ENCODE assay signal across 9 cellular contexts in the genomic region with DNA sequence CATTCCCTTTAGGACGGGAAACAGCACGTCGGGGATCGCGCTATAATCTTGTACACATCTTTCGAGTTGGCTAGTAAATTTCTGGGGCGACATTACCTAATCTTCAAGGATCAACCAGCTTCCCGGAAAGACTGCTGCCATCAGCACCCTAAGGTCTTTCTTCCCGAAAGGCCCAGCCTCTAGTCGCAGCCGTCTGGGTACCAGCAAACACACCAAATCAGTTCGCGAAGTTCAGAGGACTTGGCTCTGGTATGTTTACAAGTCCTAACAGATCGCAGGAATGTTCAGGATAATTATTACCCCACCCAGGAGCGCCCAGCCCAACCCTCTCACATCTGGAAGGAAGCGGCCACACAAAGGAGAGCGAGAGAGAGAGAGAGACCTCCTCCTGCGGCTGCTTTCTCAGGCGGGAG.
DNase-seq lines count a peak whose midpoint lies in the region; ATAC-seq and TF ChIP-seq lines count a peak whose summit lies in the region.
"Had no signal": no experiment of that assay in that cellular context is flagged by ENCODE, and none has a peak within 500 bp of the region (broad histone marks: within the 10 kb centered on the region; RNA-seq: fewer than 3 reads in every experiment).

No MANE protein-coding gene starts in this region.

- no peak overlapping the region for H3K27ac Mint-ChIP-seq in T-cell
- H3K27ac Mint-ChIP-seq: activated CD8-positive, alpha-beta T cell treated with anti-CD3 and anti-CD28 coated beads, Interleukin-2, amount 10 ng/mL, durations not matched to agents 7 days and 5 days had no signal

- peaks cover 7 to 8% (median 8%) of the 10 kb centered on the region in 3 donors for H3K4me1 Mint-ChIP-seq in T-cell

- H3K4me3 Mint-ChIP-seq in T-cell, result peak overlapping the region in 1 of 3 donors; percentile 34
- H3K4me3 Mint-ChIP-seq: activated CD8-positive, alpha-beta T cell treated with anti-CD3 and anti-CD28 coated beads, Interleukin-2, amount 10 ng/mL, durations not matched to agents 7 days and 5 days had no signal

- H3K4me3 ChIP-seq in SK-N-SH (ENCODE audit: low read depth in 2 of 2, low read length in 1 of 2), result peak overlapping the region in 1 of 2 experiments; percentile 1; a peak in 1 of 4 replicates
- peak overlapping the region; percentile 46 for H3K4me3 ChIP-seq in epithelial cell of proximal tubule (ENCODE audit: low read depth, low read length)
- H3K4me3 ChIP-seq in lung, result peak overlapping the region; percentile 24
- peak overlapping the region; percentile 60 for H3K4me3 ChIP-seq in upper lobe of right lung

- H3K36me3 ChIP-seq in SK-N-SH (replicated peaks in 1 of 2; ENCODE audit: control insufficient read depth in 1 of 2, insufficient read depth in 2 of 2, low read length in 1 of 2) (no peaks in the 10 kb centered on the region), lung (ENCODE audit: control insufficient read depth in 2 of 2, insufficient read depth in 2 of 2, low read length in 2 of 2) (no peaks in the 10 kb centered on the region), upper lobe of right lung (no peaks in the 10 kb centered on the region)

- H3K4me1 ChIP-seq in SK-N-SH (ENCODE audit: control insufficient read depth in 1 of 2, insufficient read depth in 2 of 2, low read depth in 1 of 2, low read length in 1 of 2) (peaks cover 0 to 3% of the 10 kb centered on the region in 2 experiments; a peak in 2 of 4 replicates), lung (ENCODE audit: control insufficient read depth in 2 of 2, insufficient read depth in 2 of 2, low read length in 2 of 2) (peaks cover 0 to 12% of the 10 kb centered on the region in 2 donors), upper lobe of right lung (peaks cover 4% of the 10 kb centered on the region)

- peak; percentile 31 for DNase-seq in SK-N-SH
- DNase-seq in epithelial cell of proximal tubule (ENCODE audit: low read depth), result peak; percentile 13
- no peak for DNase-seq in lung (ENCODE audit: low spot score)
- DNase-seq in upper lobe of right lung, result no peak
- no peak for DNase-seq in T-cell
- no peak for DNase-seq in A172 (ENCODE audit: low spot score)
- DNase-seq: activated CD8-positive, alpha-beta T cell treated with anti-CD3 and anti-CD28 coated beads, Interleukin-2, amount 10 ng/mL, durations not matched to agents 7 days and 5 days had no signal

- no peak for TF ChIP-seq RAD21 in SK-N-SH (IDR thresholded peaks at IDR 0.05; ENCODE audit: low read length)

- H3K9me3 Mint-ChIP-seq in T-cell, result no peaks in the 10 kb centered on the region

- no peaks in the 10 kb centered on the region for H4K20me1 ChIP-seq in SK-N-SH (ENCODE audit: insufficient read depth)

- 19% methylated on average over 18 of the region's 19 CpGs for WGBS in SK-N-SH (ENCODE audit: low lambda C conversion rate)
- 13% methylated on average over 19 of the region's 19 CpGs for WGBS in lung, 2 donors

- intact Hi-C loops in upper lobe of right lung (cut with DNase I), result no loop called here

- no peak overlapping the region for H3K4me2 ChIP-seq in SK-N-SH

- no peaks in the 10 kb centered on the region for H3K36me3 Mint-ChIP-seq in T-cell

- H3K27me3 ChIP-seq in SK-N-SH (ENCODE audit: insufficient read depth) (peaks cover 10% of the 10 kb centered on the region), lung (ENCODE audit: control insufficient read depth, insufficient read depth) (peaks cover 10% of the 10 kb centered on the region), upper lobe of right lung (peaks cover 12% of the 10 kb centered on the region)

- ATAC-seq in SK-N-SH treated with all-trans-retinoic acid at 6 μM for 48 hours, result no peak
- no peak for ATAC-seq in lung (ENCODE audit: insufficient read depth, low FRiP score)
- peak; percentile 31 for ATAC-seq in upper lobe of right lung
- ATAC-seq in GM21786 (IDR thresholded peaks at IDR 0.05; ENCODE audit: unreplicated experiment), result no peak
- ATAC-seq in T-cell (replicated peaks in 1 of 4), result no peak
- ATAC-seq: activated CD8-positive, alpha-beta T cell treated with anti-CD3 and anti-CD28 coated beads, Interleukin-2, amount 10 ng/mL, durations not matched to agents 7 days and 5 days had no signal

- H3K27ac ChIP-seq in SK-N-SH (ENCODE audit: low read depth in 2 of 2, low read length in 1 of 2) (no peak overlapping the region), lung (ENCODE audit: low read depth in 1 of 2, low read length in 1 of 2) (peak overlapping the region in 1 of 2 donors; percentile 7), upper lobe of right lung (peak overlapping the region; percentile 81)

- no peak for TF ChIP-seq EP300 in SK-N-SH (IDR thresholded peaks at IDR 0.05; ENCODE audit: borderline replicate concordance in 1 of 2, low read depth in 1 of 2, low read length in 1 of 2)

- POLR2A ChIA-PET in SK-N-SH (lab: Yijun Ruan, JAX), result no interaction called here
- POLR2A ChIA-PET in T-cell (lab: Charles Lee), result no interaction called here

- no peaks in the 10 kb centered on the region for H3K9me2 ChIP-seq in SK-N-SH

- H3F3A ChIP-seq in SK-N-SH (replicated peaks; ENCODE audit: insufficient read depth), result no peaks in the 10 kb centered on the region

- H3K79me2 ChIP-seq in SK-N-SH (ENCODE audit: insufficient read depth), result no peaks in the 10 kb centered on the region

- no peak for TF ChIP-seq CTCF in SK-N-SH (IDR thresholded peaks at IDR 0.05)
- no peak for TF ChIP-seq CTCF in epithelial cell of proximal tubule (conservative IDR thresholded peaks at IDR 0.05; ENCODE audit: low read depth, low read length)
- no peak for TF ChIP-seq CTCF in lung (IDR thresholded peaks at IDR 0.05; ENCODE audit: control extremely low read depth, extremely low read depth)
- TF ChIP-seq CTCF in upper lobe of right lung (IDR thresholded peaks at IDR 0.05), result no peak

- CTCF ChIA-PET in SK-N-SH (lab: Yijun Ruan, JAX), result interaction anchor here (1.5 kb wide), 1 partner anchor 150 kb away, joined by 4 read pairs; no protein-coding TSS in a partner anchor
- CTCF ChIA-PET in T-cell (lab: Charles Lee), result no interaction called here

- no peak overlapping the region for H2AFZ ChIP-seq in SK-N-SH (ENCODE audit: low read depth)

- no peaks in the 10 kb centered on the region for H3K9me3 ChIP-seq in SK-N-SH
- H3K9me3 ChIP-seq in lung (ENCODE audit: control insufficient read depth in 2 of 2, insufficient read depth in 1 of 2, low read length in 1 of 2), result peaks cover 0 to 2% of the 10 kb centered on the region in 2 donors
- H3K9me3 ChIP-seq in upper lobe of right lung, result no peaks in the 10 kb centered on the region

- no peak overlapping the region for H3K9ac ChIP-seq in SK-N-SH

- H3K27me3 Mint-ChIP-seq in T-cell, result peaks cover 35 to 38% of the 10 kb centered on the region in 2 donors

TF ChIP-seq in SK-N-SH, 30 proteins besides CTCF, POLR2A, EP300 and RAD21 (continues in another document):
- no peak for TF ChIP-seq MXI1 (IDR thresholded peaks at IDR 0.05; ENCODE audit: low read depth, low read length)
- no peak for TF ChIP-seq FOXJ3 (CRISPR knock-in tag; IDR thresholded peaks at IDR 0.05)
- no peak for TF ChIP-seq RXRA (IDR thresholded peaks at IDR 0.05; ENCODE audit: borderline replicate concordance, low read depth)
- TF ChIP-seq NFIC (IDR thresholded peaks at IDR 0.05; ENCODE audit: borderline replicate concordance), result no peak
- TF ChIP-seq FOSL2 (IDR thresholded peaks at IDR 0.05; ENCODE audit: borderline replicate concordance, low read depth), result no peak
- no peak for TF ChIP-seq ELF1 (IDR thresholded peaks at IDR 0.05)
- no peak for TF ChIP-seq POLR2AphosphoS5 (IDR thresholded peaks at IDR 0.05; ENCODE audit: low read depth, low read length)
- no peak for TF ChIP-seq TEAD4 (IDR thresholded peaks at IDR 0.05; ENCODE audit: borderline replicate concordance, insufficient read depth)

TF ChIP-seq in SK-N-SH treated with all-trans-retinoic acid at 6 μM for 48 hours, 23 proteins besides CTCF, POLR2A, EP300 and RAD21:
- TF ChIP-seq ZNF8 (CRISPR knock-in tag; IDR thresholded peaks at IDR 0.05) (no peak), TOX (CRISPR knock-in tag; IDR thresholded peaks at IDR 0.05; ENCODE audit: borderline replicate concordance) (no peak), TCF4 (CRISPR knock-in tag; IDR thresholded peaks at IDR 0.05; ENCODE audit: borderline replicate concordance) (no peak), BACH2 (CRISPR knock-in tag; IDR thresholded peaks at IDR 0.05; ENCODE audit: borderline replicate concordance) (no peak), SNAI2 (CRISPR knock-in tag; IDR thresholded peaks at IDR 0.05) (no peak), GLIS3 (CRISPR knock-in tag; IDR thresholded peaks at IDR 0.05) (no peak), ARNTL (CRISPR knock-in tag; IDR thresholded peaks at IDR 0.05; ENCODE audit: borderline replicate concordance, low read depth) (no peak), ZNF70 (CRISPR knock-in tag; IDR thresholded peaks at IDR 0.05) (no peak)
- TF ChIP-seq, protein P1, sequence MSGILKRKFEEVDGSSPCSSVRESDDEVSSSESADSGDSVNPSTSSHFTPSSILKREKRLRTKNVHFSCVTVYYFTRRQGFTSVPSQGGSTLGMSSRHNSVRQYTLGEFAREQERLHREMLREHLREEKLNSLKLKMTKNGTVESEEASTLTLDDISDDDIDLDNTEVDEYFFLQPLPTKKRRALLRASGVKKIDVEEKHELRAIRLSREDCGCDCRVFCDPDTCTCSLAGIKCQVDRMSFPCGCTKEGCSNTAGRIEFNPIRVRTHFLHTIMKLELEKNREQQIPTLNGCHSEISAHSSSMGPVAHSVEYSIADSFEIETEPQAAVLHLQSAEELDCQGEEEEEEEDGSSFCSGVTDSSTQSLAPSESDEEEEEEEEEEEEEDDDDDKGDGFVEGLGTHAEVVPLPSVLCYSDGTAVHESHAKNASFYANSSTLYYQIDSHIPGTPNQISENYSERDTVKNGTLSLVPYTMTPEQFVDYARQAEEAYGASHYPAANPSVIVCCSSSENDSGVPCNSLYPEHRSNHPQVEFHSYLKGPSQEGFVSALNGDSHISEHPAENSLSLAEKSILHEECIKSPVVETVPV (CRISPR knock-in tag; IDR thresholded peaks at IDR 0.05), result no peak

Comparison
In these comparisons a context has a peak if more than half of its experiments do, and no peak if none do; other contexts are left out.
1. DNase-seq: peak in SK-N-SH (single experiment) and epithelial cell of proximal tubule (single experiment); none in lung (single experiment), upper lobe of right lung (single experiment), T-cell (0 of 34) and A172 (single experiment).